ENCODE assay signal across 8 cellular contexts in the genomic region with DNA sequence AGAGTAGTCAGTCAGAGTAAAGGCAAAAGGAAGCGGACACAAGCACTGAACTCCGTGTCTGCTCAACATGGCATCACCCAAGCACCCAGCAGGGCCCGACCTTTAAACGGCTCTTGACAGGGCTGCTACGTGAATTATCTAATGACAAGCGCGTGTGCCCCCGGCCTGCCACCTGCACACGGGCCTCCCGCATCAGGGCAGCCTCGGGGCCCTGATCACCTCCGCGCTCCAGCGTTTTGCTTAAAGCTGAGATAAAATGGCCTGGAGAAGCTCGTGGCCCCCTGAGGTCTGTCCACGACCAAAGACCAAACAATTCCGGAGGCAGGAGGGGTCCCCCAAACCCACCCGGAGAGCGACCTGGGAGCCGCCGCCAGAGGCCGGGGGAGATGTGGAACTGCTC. TPM values are rescaled to one million over a fixed set of nuclear protein-coding genes. Genes with fewer than 3 reads are reported as not detected.
DNase-seq lines count a peak whose midpoint lies in the region; ATAC-seq, FAIRE-seq and TF ChIP-seq lines count a peak whose summit lies in the region.

No MANE protein-coding gene starts in this region.

- H3K9me3 ChIP-seq in right atrium auricular region (no peaks in the 10 kb centered on the region), gastrocnemius medialis (no peaks in the 10 kb centered on the region)

- H3K27ac ChIP-seq in right atrium auricular region (peak overlapping the region; percentile 98 to 99), gastrocnemius medialis (peak overlapping the region; percentile 90 to 98 (median 96))

- DNase-seq in Ammon's horn (ENCODE audit: low spot score) (peak; percentile 15), right atrium auricular region (ENCODE audit: low spot score) (no peak), gastrocnemius medialis (peak in 1 of 2 donors; percentile 20), HTR-8/SVneo (ENCODE audit: insufficient read length, low spot score) (no peak), NK-92 (lab: John Stamatoyannopoulos, UW; ENCODE audit: unreplicated experiment) (no peak)

- no peaks in the 10 kb centered on the region for H3K9me3 Mint-ChIP-seq in IgD-negative memory B cell
- no peaks in the 10 kb centered on the region for H3K9me3 Mint-ChIP-seq in activated T-helper 17 cell treated with anti-CD3 and anti-CD28 coated beads, Interleukin-2, amount 50 U/mL, for 72 hours

- peaks cover 0 to 22% of the 10 kb centered on the region in 2 donors for H3K4me1 ChIP-seq in right atrium auricular region
- peaks cover 17 to 31% of the 10 kb centered on the region in 2 donors for H3K4me1 ChIP-seq in gastrocnemius medialis

- peak overlapping the region; percentile 91 to 97 (median 94) for H3K4me3 Mint-ChIP-seq in IgD-negative memory B cell
- H3K4me3 Mint-ChIP-seq in activated T-helper 17 cell treated with anti-CD3 and anti-CD28 coated beads, Interleukin-2, amount 50 U/mL, for 72 hours = peak overlapping the region; percentile 97

- intact Hi-C loops in gastrocnemius medialis (cut with DNase I; ENCODE audit: low total_unique reads) = loop anchor here (1.0 to 10.0 kb wide), 2 partner anchors 112 to 560 kb away; a partner anchor contains a TSS

- TF ChIP-seq POLR2A in gastrocnemius medialis (IDR thresholded peaks at IDR 0.05) = no peak

- peak overlapping the region; percentile 96 to 98 (median 97) for H3K27ac Mint-ChIP-seq in IgD-negative memory B cell
- H3K27ac Mint-ChIP-seq in activated T-helper 17 cell treated with anti-CD3 and anti-CD28 coated beads, Interleukin-2, amount 50 U/mL, for 72 hours = peak overlapping the region; percentile 97

- peaks cover 16% of the 10 kb centered on the region for H3K36me3 ChIP-seq in right atrium auricular region
- H3K36me3 ChIP-seq in gastrocnemius medialis = peaks cover 0 to 16% of the 10 kb centered on the region in 2 donors

- no peaks in the 10 kb centered on the region for H3K36me3 Mint-ChIP-seq in IgD-negative memory B cell
- H3K36me3 Mint-ChIP-seq in activated T-helper 17 cell treated with anti-CD3 and anti-CD28 coated beads, Interleukin-2, amount 50 U/mL, for 72 hours (ENCODE audit: low read depth) = peaks cover 28% of the 10 kb centered on the region

- peak; percentile 9 for ATAC-seq in GM19397 (IDR thresholded peaks at IDR 0.05; ENCODE audit: unreplicated experiment)
- peak; percentile 22 for ATAC-seq in activated T-helper 17 cell treated with anti-CD3 and anti-CD28 coated beads, Interleukin-2, amount 50 U/mL, for 72 hours (replicated peaks)
- ATAC-seq in gastrocnemius medialis = peak; percentile 6 to 43

- peaks cover 11 to 20% (median 14%) of the 10 kb centered on the region in 3 donors for H3K4me1 Mint-ChIP-seq in IgD-negative memory B cell
- peaks cover 19% of the 10 kb centered on the region for H3K4me1 Mint-ChIP-seq in activated T-helper 17 cell treated with anti-CD3 and anti-CD28 coated beads, Interleukin-2, amount 50 U/mL, for 72 hours

- TF ChIP-seq CTCF in right atrium auricular region (IDR thresholded peaks at IDR 0.05) (no peak), gastrocnemius medialis (IDR thresholded peaks at IDR 0.05 in 4 of 5, conservative IDR thresholded peaks at IDR 0.05 in 1 of 5) (no peak)

- FAIRE-seq in HTR-8/SVneo (lab: Jason Lieb, UNC) = no peak

- H3K27me3 ChIP-seq in right atrium auricular region (no peaks in the 10 kb centered on the region), gastrocnemius medialis (no peaks in the 10 kb centered on the region)

- in situ Hi-C loops in gastrocnemius medialis (cut with MboI; ENCODE audit: low sequenced_read_pairs in 4 of 4) = no loop called here

- H3K4me3 ChIP-seq in right atrium auricular region (peak overlapping the region; percentile 86 to 90), gastrocnemius medialis (peak overlapping the region; percentile 80 to 99 (median 94))

- H3K27me3 Mint-ChIP-seq in IgD-negative memory B cell = no peaks in the 10 kb centered on the region
- H3K27me3 Mint-ChIP-seq in activated T-helper 17 cell treated with anti-CD3 and anti-CD28 coated beads, Interleukin-2, amount 50 U/mL, for 72 hours = peaks cover 5% of the 10 kb centered on the region

RNA-seq across cellular contexts. Expression of a gene that starts 0.4 kb away (rescaled TPM):
- 134 TPM for polyA plus RNA-seq in IgD-negative memory B cell
- 100 to 1,000 TPM; 101 to 153 TPM for total RNA-seq in activated T-helper 17 cell treated with anti-CD3 and anti-CD28 coated beads, Interleukin-2, amount 50 U/mL, for 72 hours
- total RNA-seq in right atrium auricular region (100 to 1,000 TPM; 195 to 306 TPM), gastrocnemius medialis (100 to 1,000 TPM in 3 of 4 donors, 10 to 100 TPM in 1; 98.0 to 198 (median 141) TPM)

RNA-seq across cellular contexts. Expression of a gene that starts 5.5 kb away (rescaled TPM):
- polyA plus RNA-seq in IgD-negative memory B cell = not detected
- not detected for total RNA-seq in activated T-helper 17 cell treated with anti-CD3 and anti-CD28 coated beads, Interleukin-2, amount 50 U/mL, for 72 hours
- total RNA-seq in right atrium auricular region = not detected
- total RNA-seq in gastrocnemius medialis = not detected

RNA-seq across cellular contexts. Expression of a gene that starts 28.6 kb away (rescaled TPM):
- polyA plus RNA-seq in IgD-negative memory B cell = not detected
- total RNA-seq in activated T-helper 17 cell treated with anti-CD3 and anti-CD28 coated beads, Interleukin-2, amount 50 U/mL, for 72 hours = not detected
- total RNA-seq in right atrium auricular region (not detected), gastrocnemius medialis (not detected)
